ENCODE assay signal across 15 cellular contexts in genomic region chr11:19793356-19793755, GRCh38.
"Had no signal": no experiment of that assay in that cellular context is flagged by ENCODE, and none has a peak within 500 bp of the region (broad histone marks: within the 10 kb centered on the region; RNA-seq: fewer than 3 reads in every experiment).

No MANE protein-coding gene starts in this region.

- ATAC-seq: activated T-helper 17 cell treated with anti-CD3 and anti-CD28 coated beads, Interleukin-2, amount 50 U/mL, for 72 hours; naive thymus-derived CD8-positive, alpha-beta T cell; right lobe of liver; stimulated activated naive B cell treated with anti-CD40 and anti-IgM and Interleukin-4, amounts not matched to agents 10 μg/mL and 1 μg/mL and 100 μg/mL, for 72 hours had no signal

- H3K4me3 ChIP-seq: coronary artery, heart left ventricle, right lobe of liver, upper lobe of left lung had no signal

- H3K9me3 ChIP-seq: heart left ventricle, right lobe of liver, upper lobe of left lung had no signal

- H3K36me3 ChIP-seq: heart left ventricle, right lobe of liver, upper lobe of left lung had no signal

- DNase-seq: activated B cell treated with CpG ODN at 0.5 μM for 24 hours; activated CD4-positive, alpha-beta T cell treated with anti-CD3 and anti-CD28 coated beads, Interleukin-2, amount 10 ng/mL, durations not matched to agents 7 days and 5 days; activated CD8-positive, alpha-beta memory T cell treated with anti-CD3 and anti-CD28 coated beads for 24 hours; activated naive CD4-positive, alpha-beta T cell treated with anti-CD3 and anti-CD28 coated beads, Interleukin-2, amount 10 ng/mL, durations not matched to agents 7 days and 5 days; effector CD8-positive, alpha-beta T cell; heart left ventricle; midbrain; naive thymus-derived CD8-positive, alpha-beta T cell; right lobe of liver; stimulated activated CD4-positive, alpha-beta T cell treated with anti-CD3 and anti-CD28 coated beads, Interleukin-2, amount 100 ng/mL, for 24 hours; stimulated activated naive B cell treated with anti-CD40 and anti-IgM and Interleukin-4, amounts not matched to agents 10 μg/mL and 1 μg/mL and 100 μg/mL, for 72 hours; T-helper 1 cell; upper lobe of left lung had no signal

- H3K27me3 ChIP-seq: heart left ventricle, right lobe of liver, upper lobe of left lung had no signal

- H3K27ac ChIP-seq: coronary artery, right lobe of liver had no signal
